ENCODE assay signal across 8 cellular contexts in genomic region chr2:87455850-87456249, GRCh38.
A peak's percentile ranks its signal among the peaks of the same experiment; 100 is the strongest.
DNase-seq lines count a peak whose midpoint lies in the region; ATAC-seq and TF ChIP-seq lines count a peak whose summit lies in the region.
"Not testable (repeated sequence)": the region's sequence is repeated elsewhere in the genome, so short reads cannot be mapped to it uniquely, and the experiment has no call there.

No MANE protein-coding gene starts in this region.

- H3K4me1 Mint-ChIP-seq in T-helper 1 cell treated with Interleukin-12 subunit alpha and Interleukin-12 subunit beta and Interleukin-4 antibody, amounts not matched to agents 30 μg/mL and 1 μg/mL, for 36 hours (ENCODE audit: low read depth): peaks cover 21% of the 10 kb centered on the region
- H3K4me1 Mint-ChIP-seq in neural progenitor cell: not testable (repeated sequence)

- 7 to 19% (median 11%) methylated on average over 3 to 5 of the region's 10 CpGs; no CpG with 5 or more reads in 1 of the 4 donors for WGBS in heart left ventricle, 4 donors
- WGBS in tibial nerve, 2 donors: 16 to 33% methylated on average over 2 to 5 of the region's 10 CpGs

- H3K79me2 ChIP-seq in neural progenitor cell (ENCODE audit: low read depth): not testable (repeated sequence)

- H3K27ac ChIP-seq in heart left ventricle: peak overlapping the region in 10 of 12 donors; percentile 33 to 86 (median 71)
- H3K27ac ChIP-seq in neural progenitor cell: not testable (repeated sequence)
- H3K27ac ChIP-seq in tibial nerve: peak overlapping the region in 3 of 4 donors; percentile 44 to 81 (median 45)

- DNase-seq in astrocyte of the spinal cord (ENCODE audit: low read depth, low spot score); heart left ventricle; neural progenitor cell (ENCODE audit: low spot score); tibial nerve (ENCODE audit: low spot score in 2 of 2): not testable (repeated sequence)

- intact Hi-C loops in heart left ventricle (cut with DNase I): not testable (repeated sequence)

- in situ Hi-C loops in astrocyte of the spinal cord (cut with HindIII; ENCODE audit: low sequenced_read_pairs): not testable (repeated sequence)

- not testable (repeated sequence) for H3K36me3 ChIP-seq in heart left ventricle, neural progenitor cell, tibial nerve

- H3K36me3 Mint-ChIP-seq in T-helper 1 cell treated with Interleukin-12 subunit alpha and Interleukin-12 subunit beta and Interleukin-4 antibody, amounts not matched to agents 30 μg/mL and 1 μg/mL, for 36 hours (ENCODE audit: low read depth); neural progenitor cell: not testable (repeated sequence)

- not testable (repeated sequence) for H3K27me3 ChIP-seq in heart left ventricle, neural progenitor cell, tibial nerve

- ATAC-seq in GM18511 (IDR thresholded peaks at IDR 0.05; ENCODE audit: unreplicated experiment) (peak; percentile 50), GM21825 (IDR thresholded peaks at IDR 0.05; ENCODE audit: unreplicated experiment) (peak; percentile 46), HG03342 (IDR thresholded peaks at IDR 0.05; ENCODE audit: unreplicated experiment) (peak; percentile 37), heart left ventricle (peak; percentile 30 to 52 (median 44))

- not testable (repeated sequence) for H3K9me3 ChIP-seq in heart left ventricle; neural progenitor cell (ENCODE audit: low read depth); tibial nerve

- TF ChIP-seq CTCF in astrocyte of the spinal cord (IDR thresholded peaks at IDR 0.05; ENCODE audit: low read depth, low read length); heart left ventricle (IDR thresholded peaks at IDR 0.05); neural progenitor cell (IDR thresholded peaks at IDR 0.05); tibial nerve (IDR thresholded peaks at IDR 0.05): not testable (repeated sequence)

- not testable (repeated sequence) for H3K9ac ChIP-seq in neural progenitor cell

- TF ChIP-seq POLR2A in heart left ventricle (IDR thresholded peaks at IDR 0.05); tibial nerve (IDR thresholded peaks at IDR 0.05): not testable (repeated sequence)

- not testable (repeated sequence) for H3K27ac Mint-ChIP-seq in T-helper 1 cell treated with Interleukin-12 subunit alpha and Interleukin-12 subunit beta and Interleukin-4 antibody, amounts not matched to agents 30 μg/mL and 1 μg/mL, for 36 hours; neural progenitor cell

- H3K27me3 Mint-ChIP-seq in T-helper 1 cell treated with Interleukin-12 subunit alpha and Interleukin-12 subunit beta and Interleukin-4 antibody, amounts not matched to agents 30 μg/mL and 1 μg/mL, for 36 hours (ENCODE audit: low read depth); neural progenitor cell (ENCODE audit: insufficient read depth, low read depth): not testable (repeated sequence)

- not testable (repeated sequence) for H3K9me3 Mint-ChIP-seq in T-helper 1 cell treated with Interleukin-12 subunit alpha and Interleukin-12 subunit beta and Interleukin-4 antibody, amounts not matched to agents 30 μg/mL and 1 μg/mL, for 36 hours; neural progenitor cell

- H3K4me2 ChIP-seq in neural progenitor cell: not testable (repeated sequence)

- H3K4me3 Mint-ChIP-seq in T-helper 1 cell treated with Interleukin-12 subunit alpha and Interleukin-12 subunit beta and Interleukin-4 antibody, amounts not matched to agents 30 μg/mL and 1 μg/mL, for 36 hours: peak overlapping the region; percentile 72
- H3K4me3 Mint-ChIP-seq in neural progenitor cell: not testable (repeated sequence)

- H3K4me1 ChIP-seq in heart left ventricle: peaks cover 0 to 22% (median 7%) of the 10 kb centered on the region in 12 donors
- not testable (repeated sequence) for H3K4me1 ChIP-seq in neural progenitor cell, tibial nerve

- H3F3A ChIP-seq in neural progenitor cell (ENCODE audit: low read depth): not testable (repeated sequence)

- H3K4me3 ChIP-seq in astrocyte of the spinal cord (ENCODE audit: low read depth, low read length) (peak overlapping the region; percentile 49), heart left ventricle (peak overlapping the region in 10 of 12 donors; percentile 33 to 60 (median 54)), tibial nerve (peak overlapping the region in 1 of 4 donors; percentile 42)
- not testable (repeated sequence) for H3K4me3 ChIP-seq in neural progenitor cell

- not testable (repeated sequence) for TF ChIP-seq EP300 in tibial nerve (IDR thresholded peaks at IDR 0.05)

- H4K20me1 ChIP-seq in neural progenitor cell (ENCODE audit: low read depth): not testable (repeated sequence)

- H2AFZ ChIP-seq in neural progenitor cell (replicated peaks): peak overlapping the region; percentile 57
